ENCODE assay signal across 1 cellular context in genomic region chr11:27416568-27417176, GRCh38.
TF ChIP-seq lines count a peak whose summit lies in the region.

No MANE protein-coding gene starts in this region.

TF ChIP-seq in K562, 482 proteins besides CTCF, POLR2A, EP300 and RAD21:
- TF ChIP-seq NFYB (IDR thresholded peaks at IDR 0.05; ENCODE audit: extremely low read depth, insufficient read length) (no peak), KLF16 (IDR thresholded peaks at IDR 0.05) (no peak), BCOR (IDR thresholded peaks at IDR 0.05) (no peak), ZBTB7A (IDR thresholded peaks at IDR 0.05; ENCODE audit: borderline replicate concordance, control insufficient read depth, low read depth, low read length) (no peak), TEAD1 (CRISPR knock-in tag; IDR thresholded peaks at IDR 0.05) (no peak), ELK1 (CRISPR knock-in tag; IDR thresholded peaks at IDR 0.05) (no peak)
